ENCODE assay signal across 24 cellular contexts in genomic region chr1:92992877-92993276, GRCh38.
"Had no signal": no experiment of that assay in that cellular context is flagged by ENCODE, and none has a peak within 500 bp of the region (broad histone marks: within the 10 kb centered on the region; RNA-seq: fewer than 3 reads in every experiment).

No MANE protein-coding gene starts in this region.

- H3K9me3 Mint-ChIP-seq: activated CD4-positive, alpha-beta memory T cell treated with anti-CD3 and anti-CD28 coated beads, Interleukin-2, amount 10 ng/mL, durations not matched to agents 7 days and 5 days; activated naive CD4-positive, alpha-beta T cell treated with anti-CD3 and anti-CD28 coated beads, Interleukin-2, amount 10 ng/mL, durations not matched to agents 7 days and 5 days; mesothelial cell of epicardium; naive B cell; neural crest cell had no signal

- DNase-seq: activated CD4-positive, alpha-beta memory T cell treated with anti-CD3 and anti-CD28 coated beads, Interleukin-2, amount 10 ng/mL, durations not matched to agents 7 days and 5 days; activated CD4-positive, alpha-beta T cell treated with anti-CD3 and anti-CD28 coated beads for 36 hours; activated CD4-positive, CD25-positive, alpha-beta regulatory T cell; activated effector memory CD4-positive, alpha-beta T cell treated with Interleukin-2 at 50 U/mL for 16 hours; activated naive CD4-positive, alpha-beta T cell treated with anti-CD3 and anti-CD28 coated beads, Interleukin-2, amount 10 ng/mL, durations not matched to agents 7 days and 5 days; central memory CD4-positive, alpha-beta T cell; foreskin keratinocyte; heart right ventricle; naive B cell; nucleus accumbens; pancreas; retina; stimulated activated CD4-positive, alpha-beta T cell treated with anti-CD3 and anti-CD28 coated beads, Interleukin-12 subunit alpha, Interleukin-12 subunit beta, amount 100 ng/mL, for 4 hours; stimulated activated CD4-positive, alpha-beta T cell treated with anti-CD3 and anti-CD28 coated beads, Interleukin-4, amount 100 ng/mL, for 1 hour; stomach; tibial artery; upper lobe of right lung had no signal

- H3K36me3 ChIP-seq: breast epithelium, heart right ventricle, pancreas, prostate gland, stomach, tibial artery, upper lobe of right lung had no signal

- H3K4me1 Mint-ChIP-seq: neural crest cell had no signal

- H3K4me1 ChIP-seq: breast epithelium, prostate gland, tibial artery, upper lobe of right lung had no signal

- H3K4me3 ChIP-seq: breast epithelium, heart right ventricle, pancreas, prostate gland, skin epidermis, stomach, tibial artery, upper lobe of right lung had no signal

- H3K9me3 ChIP-seq: breast epithelium, heart right ventricle, pancreas, prostate gland, stomach, tibial artery, upper lobe of right lung had no signal

- H3K27me3 Mint-ChIP-seq: activated CD4-positive, alpha-beta T cell treated with anti-CD3 and anti-CD28 coated beads for 36 hours; naive B cell had no signal

- H3K27me3 ChIP-seq: breast epithelium, heart right ventricle, pancreas, stomach, tibial artery, upper lobe of right lung had no signal

- H3K27ac Mint-ChIP-seq: mesothelial cell of epicardium had no signal

- H3K27ac ChIP-seq: breast epithelium, foreskin keratinocyte, heart right ventricle, pancreas, prostate gland, skin epidermis, stomach, tibial artery, upper lobe of right lung had no signal

- ATAC-seq: activated CD4-positive, alpha-beta T cell treated with anti-CD3 and anti-CD28 coated beads for 36 hours; esophagus mucosa; foreskin keratinocyte; heart right ventricle; pancreas; sciatic nerve; upper lobe of right lung had no signal

- H3K4me3 Mint-ChIP-seq: activated CD4-positive, alpha-beta memory T cell treated with anti-CD3 and anti-CD28 coated beads, Interleukin-2, amount 10 ng/mL, durations not matched to agents 7 days and 5 days; activated CD4-positive, alpha-beta T cell treated with anti-CD3 and anti-CD28 coated beads for 36 hours; activated naive CD4-positive, alpha-beta T cell treated with anti-CD3 and anti-CD28 coated beads, Interleukin-2, amount 10 ng/mL, durations not matched to agents 7 days and 5 days; mesothelial cell of epicardium; neural crest cell had no signal

- H3K36me3 Mint-ChIP-seq: mesothelial cell of epicardium, naive B cell had no signal
